In genomic region chr12:3492868-3493224, GRCh38 we compare ENCODE assay signal across 15 cellular contexts. TPM values are rescaled to one million over a fixed set of nuclear protein-coding genes. Genes with fewer than 3 reads are reported as not detected.
DNase-seq lines count a peak whose midpoint lies in the region; FAIRE-seq and TF ChIP-seq lines count a peak whose summit lies in the region.
"Had no signal": no experiment of that assay in that cellular context is flagged by ENCODE, and none has a peak within 500 bp of the region (broad histone marks: within the 10 kb centered on the region; RNA-seq: fewer than 3 reads in every experiment).

No MANE protein-coding gene starts in this region.

- H3K4me1 Mint-ChIP-seq in H9 (peaks cover 31 to 38% of the 10 kb centered on the region in 2 experiments), astrocyte (ENCODE audit: low read depth, unreplicated experiment) (peaks cover 4% of the 10 kb centered on the region), neural crest cell (peaks cover 31% of the 10 kb centered on the region)

- no peak for TF ChIP-seq POLR2A in adrenal gland (IDR thresholded peaks at IDR 0.05)

- H3K27ac Mint-ChIP-seq in H9 = no peak overlapping the region
- no peak overlapping the region for H3K27ac Mint-ChIP-seq in astrocyte (ENCODE audit: unreplicated experiment)
- no peak overlapping the region for H3K27ac Mint-ChIP-seq in neural crest cell (ENCODE audit: unreplicated experiment)

- H3K4me2 ChIP-seq in H9 (ENCODE audit: insufficient read depth, insufficient read length, low read length) = peak overlapping the region; percentile 42
- H3K4me2 ChIP-seq in astrocyte (ENCODE audit: low read length) = no peak overlapping the region

- no peak overlapping the region for H3K14ac ChIP-seq in H9 (ENCODE audit: insufficient read depth, low read length)

- H3K23ac ChIP-seq in H9 (ENCODE audit: insufficient read length, low read depth, low read length) = no peak overlapping the region

- no peak overlapping the region for H4K5ac ChIP-seq in H9 (ENCODE audit: insufficient read length, low read depth, low read length)

- peaks cover 2% of the 10 kb centered on the region; the same call in 1 of the 2 replicates for H3K4me1 ChIP-seq in H9 (ENCODE audit: insufficient read depth, low read length)
- no peaks in the 10 kb centered on the region for H3K4me1 ChIP-seq in astrocyte (ENCODE audit: insufficient read depth, low read length)
- peaks cover 0 to 3% of the 10 kb centered on the region in 2 donors for H3K4me1 ChIP-seq in adrenal gland (replicated peaks in 1 of 2)

- no peak overlapping the region for H4K91ac ChIP-seq in H9 (ENCODE audit: insufficient read length, low read depth, low read length)

- H3K36me3 Mint-ChIP-seq in H9 (ENCODE audit: insufficient read depth in 1 of 3, low read depth in 3 of 3) (no peaks in the 10 kb centered on the region), astrocyte (ENCODE audit: low read depth, unreplicated experiment) (no peaks in the 10 kb centered on the region), neural crest cell (ENCODE audit: low read depth) (no peaks in the 10 kb centered on the region)

- H2BK120ac ChIP-seq in H9 (ENCODE audit: low read depth, low read length, poor library complexity, severe bottlenecking) = no peak overlapping the region

- no peak overlapping the region for H3K4ac ChIP-seq in H9 (ENCODE audit: low read depth, low read length)

- peaks cover 4% of the 10 kb centered on the region for H4K20me1 ChIP-seq in H9 (ENCODE audit: control insufficient read depth, insufficient read depth, insufficient read length)
- no peaks in the 10 kb centered on the region for H4K20me1 ChIP-seq in astrocyte (ENCODE audit: insufficient read depth, low read length)

- no peaks in the 10 kb centered on the region for H3K79me1 ChIP-seq in H9 (ENCODE audit: insufficient read depth, low read depth, low read length, poor library complexity, severe bottlenecking)

- intact Hi-C loops in adrenal gland (cut with DNase I) = no loop called here

- no peaks in the 10 kb centered on the region; a peak in 1 of 5 replicates for H3K9me3 Mint-ChIP-seq in H9
- H3K9me3 Mint-ChIP-seq in astrocyte (ENCODE audit: unreplicated experiment) = no peaks in the 10 kb centered on the region
- no peaks in the 10 kb centered on the region for H3K9me3 Mint-ChIP-seq in neural crest cell

- no CpG with 5 or more reads among the region's 18 CpGs for WGBS in H9 (ENCODE audit: extremely low coverage, insufficient read length, low lambda C conversion rate)
- 1 to 2% (median 2%) methylated on average over 9 to 18 of the region's 18 CpGs for WGBS in adrenal gland, 4 donors

- H3K4me3 Mint-ChIP-seq in H9 = peak overlapping the region; percentile 57 to 84
- H3K4me3 Mint-ChIP-seq in astrocyte (ENCODE audit: unreplicated experiment) = peak overlapping the region; percentile 65
- peak overlapping the region; percentile 91 for H3K4me3 Mint-ChIP-seq in neural crest cell

- no peak for FAIRE-seq in astrocyte (lab: Jason Lieb, UNC)
- FAIRE-seq: A204.1, kidney, small intestine had no signal

- H3K36me3 ChIP-seq in astrocyte (ENCODE audit: insufficient read depth, low read length) (no peaks in the 10 kb centered on the region), adrenal gland (replicated peaks in 1 of 2) (no peaks in the 10 kb centered on the region)
- H3K36me3 ChIP-seq: upper lobe of left lung had no signal

- no peak overlapping the region for H3T11ph ChIP-seq in H9 (ENCODE audit: low read length)

- H2AFZ ChIP-seq in H9 (ENCODE audit: low read length) (no peak overlapping the region), astrocyte (ENCODE audit: low read depth, low read length) (no peak overlapping the region)

- no peak overlapping the region for H2BK12ac ChIP-seq in H9 (ENCODE audit: insufficient read length, low read depth, low read length)

- H3K56ac ChIP-seq in H9 (ENCODE audit: insufficient read length, low read depth, low read length) = no peak overlapping the region

- H3K27me3 Mint-ChIP-seq in H9 (ENCODE audit: low read depth) (peaks cover 96% of the 10 kb centered on the region), astrocyte (ENCODE audit: low read depth, unreplicated experiment) (peaks cover 75% of the 10 kb centered on the region), neural crest cell (ENCODE audit: low read depth) (peaks cover 94% of the 10 kb centered on the region)

- no peak overlapping the region for H2AK5ac ChIP-seq in H9 (ENCODE audit: insufficient read length, low read length)

- H3K27me3 ChIP-seq in H9 (ENCODE audit: insufficient read depth, low read length) (peaks cover 55% of the 10 kb centered on the region), astrocyte (ENCODE audit: insufficient read depth, low read length) (peaks cover 71% of the 10 kb centered on the region), adrenal gland (peaks cover 64% of the 10 kb centered on the region)

- peaks cover 30% of the 10 kb centered on the region for H3K23me2 ChIP-seq in H9 (ENCODE audit: insufficient read length, low read depth, low read length, poor library complexity, severe bottlenecking)

- DNase-seq in NCI-H1694 treated with DMSO at 0.1 percent for 48 hours (lab: John Stamatoyannopoulos, UW) (peak; percentile 62), NCI-H1694 (lab: John Stamatoyannopoulos, UW) (no peak), H9 (no peak), astrocyte (ENCODE audit: low read depth) (no peak), neural crest cell (ENCODE audit: low read depth, low spot score) (no peak), NOMO-1 treated with DMSO at 0.1 percent for 48 hours (lab: John Stamatoyannopoulos, UW; ENCODE audit: unreplicated experiment) (no peak), hepatic stellate cell (ENCODE audit: low spot score) (no peak), adrenal gland (no peak)
- DNase-seq: NCI-H446, SIG-M5, small intestine had no signal

- TF ChIP-seq CTCF in H9 (conservative IDR thresholded peaks at IDR 0.05) (no peak), astrocyte (IDR thresholded peaks at IDR 0.05; ENCODE audit: insufficient read depth, low read depth, low read length) (no peak), neural crest cell (conservative IDR thresholded peaks at IDR 0.05) (no peak), adrenal gland (IDR thresholded peaks at IDR 0.05) (no peak)

- no peak overlapping the region for H2BK15ac ChIP-seq in H9 (ENCODE audit: low read depth, low read length)

- H3K79me2 ChIP-seq in H9 (ENCODE audit: insufficient read depth, low read length) (no peaks in the 10 kb centered on the region), astrocyte (ENCODE audit: insufficient read depth, low read length) (no peaks in the 10 kb centered on the region)

- H3K18ac ChIP-seq in H9 (ENCODE audit: insufficient read length, low read depth, low read length) = no peak overlapping the region

- no peak overlapping the region for H2BK20ac ChIP-seq in H9 (ENCODE audit: low read depth, low read length, poor library complexity, severe bottlenecking)

- H3K9me3 ChIP-seq in H9 (ENCODE audit: control insufficient read depth, low read depth, low read length) (no peaks in the 10 kb centered on the region), astrocyte (ENCODE audit: insufficient read depth, low read depth, low read length) (no peaks in the 10 kb centered on the region), adrenal gland (replicated peaks in 1 of 3) (no peaks in the 10 kb centered on the region)
- H3K9me3 ChIP-seq: upper lobe of left lung had no signal

- no peak overlapping the region for H2BK5ac ChIP-seq in H9 (ENCODE audit: insufficient read length, low read length)

- H3K27ac ChIP-seq in H9 (ENCODE audit: insufficient read length, low read depth, low read length) = no peak overlapping the region
- H3K27ac ChIP-seq in astrocyte (ENCODE audit: low read depth, low read length) = no peak overlapping the region
- no peak overlapping the region for H3K27ac ChIP-seq in adrenal gland
- H3K27ac ChIP-seq: upper lobe of left lung had no signal

- H3K9ac ChIP-seq in H9 (ENCODE audit: extremely low read depth, insufficient read length, low read length) (no peak overlapping the region), astrocyte (ENCODE audit: low read length) (no peak overlapping the region)

- no peak overlapping the region for H3K4me3 ChIP-seq in astrocyte (ENCODE audit: insufficient read depth, low read depth, low read length)
- no peak overlapping the region for H3K4me3 ChIP-seq in adrenal gland
- H3K4me3 ChIP-seq: upper lobe of left lung had no signal

- no peak overlapping the region for H4K8ac ChIP-seq in H9 (replicated peaks; ENCODE audit: insufficient read length, low read depth, low read length)

RNA-seq across cellular contexts. Expression of gene PRMT8, which starts 1.8 kb away (rescaled TPM):
- 0.83 and 0.86 TPM in 2 replicates for total RNA-seq in H9 (2021)
- 0.09 and 0.24 TPM in 2 replicates for total RNA-seq in astrocyte
- 11.7 and 12.2 TPM in 2 replicates for total RNA-seq in neural crest cell
- total RNA-seq in adrenal gland = not detected
- polyA plus RNA-seq in adrenal gland = under 1 TPM in 1 of 3 donors, not detected in 2; 0.03 TPM
- total RNA-seq: kidney, myocyte had no signal
